ENCODE assay signal across 8 cellular contexts in the genomic region with DNA sequence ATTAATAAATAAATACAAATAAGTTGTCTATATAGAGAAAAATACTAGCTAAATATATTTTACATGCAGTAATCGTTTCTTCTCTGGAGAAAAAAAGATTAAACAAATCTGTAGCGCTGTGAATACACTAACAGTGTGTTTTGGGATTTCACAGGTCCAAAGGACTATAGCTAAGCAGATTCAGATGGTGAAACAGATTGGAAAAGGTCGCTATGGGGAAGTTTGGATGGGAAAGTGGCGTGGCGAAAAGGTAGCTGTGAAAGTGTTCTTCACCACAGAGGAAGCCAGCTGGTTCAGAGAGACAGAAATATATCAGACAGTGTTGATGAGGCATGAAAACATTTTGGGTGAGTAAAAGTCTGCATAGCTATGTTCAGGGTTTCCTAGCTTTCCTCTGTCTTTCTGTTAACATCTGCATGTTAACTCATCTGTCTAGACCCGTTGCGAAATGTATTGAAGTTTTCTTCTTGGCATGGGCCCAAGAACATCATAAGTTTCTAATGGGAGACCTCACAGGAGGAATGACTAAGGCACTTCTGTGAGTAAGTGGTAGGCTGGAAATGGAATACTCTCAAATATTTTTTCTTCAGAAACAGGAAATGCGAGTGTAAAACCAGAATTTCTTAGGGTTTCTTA.
DNase-seq lines count a peak whose midpoint lies in the region; TF ChIP-seq lines count a peak whose summit lies in the region.

No MANE protein-coding gene starts in this region.

- H3K27ac ChIP-seq in PC-9 = 0 out of 2 replicates have a peak overlapping the region, but pooled peaks have one; percentile 26

- H3K9me2 ChIP-seq in PC-9 (ENCODE audit: insufficient read depth) = no peaks in the 10 kb centered on the region

- H3K27me3 Mint-ChIP-seq in CD14-positive monocyte (ENCODE audit: low read depth in 3 of 3) = no peaks in the 10 kb centered on the region

- CTCF ChIA-PET in PC-9 (lab: Charles Lee) = no interaction called here

- H3K79me2 ChIP-seq in PC-9 (ENCODE audit: low read depth) = no peaks in the 10 kb centered on the region

- intact Hi-C loops in PC-9 (cut with micrococcal nuclease; ENCODE audit: unreplicated experiment) (loop anchor here (5.0 kb wide), 2 partner anchors 508 to 828 kb away; no protein-coding TSS in a partner anchor), CD14-positive monocyte (cut with micrococcal nuclease) (no loop called here)

- H3K9me3 Mint-ChIP-seq in CD14-positive monocyte = peaks cover 0 to 6% (median 0%) of the 10 kb centered on the region in 7 donors

- no peaks in the 10 kb centered on the region for H3K27me3 ChIP-seq in PC-9 (ENCODE audit: insufficient read depth, low read depth)

- H3K4me3 ChIP-seq in PC-9 = no peak overlapping the region
- peak overlapping the region; percentile 17 for H3K4me3 ChIP-seq in fibroblast of mammary gland (ENCODE audit: control insufficient read depth, low read depth, low read length)

- TF ChIP-seq CTCF in PC-9 (conservative IDR thresholded peaks at IDR 0.05) (no peak), fibroblast of mammary gland (conservative IDR thresholded peaks at IDR 0.05; ENCODE audit: control insufficient read depth, insufficient read depth, low read depth, low read length) (no peak), GM20000 (IDR thresholded peaks at IDR 0.05; ENCODE audit: extremely low read depth, missing control alignments) (no peak), GM13976 (IDR thresholded peaks at IDR 0.05; ENCODE audit: borderline replicate concordance, control extremely low read depth, extremely low read depth, insufficient read depth, missing control alignments) (no peak), CD14-positive monocyte (IDR thresholded peaks at IDR 0.05) (no peak)

- peaks cover 4% of the 10 kb centered on the region; the same call in 1 of the 2 replicates for H3K4me1 ChIP-seq in PC-9 (replicated peaks; ENCODE audit: insufficient read depth)

- no peak overlapping the region for H2AFZ ChIP-seq in PC-9

- H3K4me2 ChIP-seq in PC-9 = 0 out of 2 replicates have a peak overlapping the region, but pooled peaks have one; percentile 23

- peak overlapping the region in 1 of 2 donors; percentile 55 for H3K4me3 Mint-ChIP-seq in CD14-positive monocyte

- no TSS peak for BruUV-seq in PC-9 (replicated peaks; lab: Mats Ljungman, UMichigan)

- peaks cover 8% of the 10 kb centered on the region for H3K4me1 Mint-ChIP-seq in CD14-positive monocyte

- H3K9me3 ChIP-seq in PC-9 (ENCODE audit: insufficient read depth, low read depth) = no peaks in the 10 kb centered on the region

- POLR2A ChIA-PET in PC-9 (lab: Charles Lee; ENCODE audit: unreplicated experiment) = no interaction called here

- no peaks in the 10 kb centered on the region for H3K36me3 ChIP-seq in PC-9 (ENCODE audit: low read depth)

- H3F3A ChIP-seq in PC-9 (ENCODE audit: insufficient read depth, low read depth) = no peaks in the 10 kb centered on the region

- in situ Hi-C loops in GM13976 (cut with MboI; ENCODE audit: low sequenced_read_pairs, unreplicated experiment) = no loop called here

- H4K20me1 ChIP-seq in PC-9 (ENCODE audit: insufficient read depth) = no peaks in the 10 kb centered on the region

- DNase-seq in GM04504 (ENCODE audit: low read depth) (peak; percentile 98), PC-9 (peak; percentile 37 to 56), fibroblast of mammary gland (ENCODE audit: low read depth) (peak; percentile 100), renal cortical epithelial cell (ENCODE audit: low read depth) (peak; percentile 100), GM20000 (ENCODE audit: low spot score) (no peak), GM13976 (ENCODE audit: low spot score) (no peak), NCI-H2029 treated with DMSO at 0.1 percent for 48 hours (lab: John Stamatoyannopoulos, UW) (no peak), CD14-positive monocyte (ENCODE audit: low spot score) (no peak)

- H3K27ac Mint-ChIP-seq in CD14-positive monocyte = peak overlapping the region in 3 of 7 donors; percentile 9 to 32 (median 10)

- no peaks in the 10 kb centered on the region for H3K36me3 Mint-ChIP-seq in CD14-positive monocyte

Comparison
In these comparisons a context has a peak if more than half of its experiments do, and no peak if none do; other contexts are left out.
1. DNase-seq: peak in GM04504 (single experiment), PC-9 (2 of 2), fibroblast of mammary gland (single experiment) and renal cortical epithelial cell (single experiment); none in GM20000 (single experiment), GM13976 (single experiment), NCI-H2029 treated with DMSO at 0.1 percent for 48 hours (single experiment) and CD14-positive monocyte (single experiment).